ENCODE assay signal across 9 cellular contexts in the genomic region with DNA sequence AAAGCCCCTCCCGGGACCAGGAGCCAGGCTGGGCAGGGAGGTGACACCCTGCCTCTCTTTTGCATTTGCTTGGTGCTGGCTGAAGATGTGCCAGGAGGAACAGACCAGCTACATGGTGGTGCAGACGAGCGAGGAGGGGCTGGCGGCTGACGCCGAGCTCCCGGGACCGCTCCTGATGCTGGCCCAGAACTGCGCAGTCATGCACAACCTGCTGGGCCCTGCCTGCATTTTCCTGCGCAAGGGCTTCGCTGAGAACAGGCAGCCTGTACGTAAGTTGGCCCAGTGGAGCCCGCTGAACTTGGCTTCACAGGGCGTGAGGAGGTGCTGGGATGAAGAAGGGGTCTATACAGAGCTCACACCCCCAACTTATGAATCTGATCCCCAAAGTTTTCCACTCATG. TPM values are rescaled to one million over a fixed set of nuclear protein-coding genes. Genes with fewer than 3 reads are reported as not detected.
"Had no signal": no experiment of that assay in that cellular context is flagged by ENCODE, and none has a peak within 500 bp of the region (broad histone marks: within the 10 kb centered on the region; RNA-seq: fewer than 3 reads in every experiment).

No MANE protein-coding gene starts in this region.

- FAIRE-seq: G401.6, GM12878, GM12891, GM12892, GM18507, GM19239 had no signal

- H3K4me3 ChIP-seq: GM12878 had no signal

- ATAC-seq: GM12878 had no signal

- DNase-seq: GDM1, GF-D8 had no signal

RNA-seq across cellular contexts. Expression of gene CABP1, which starts 15.6 kb away (rescaled TPM):
- total RNA-seq: G401 had no signal
